In the genomic region with DNA sequence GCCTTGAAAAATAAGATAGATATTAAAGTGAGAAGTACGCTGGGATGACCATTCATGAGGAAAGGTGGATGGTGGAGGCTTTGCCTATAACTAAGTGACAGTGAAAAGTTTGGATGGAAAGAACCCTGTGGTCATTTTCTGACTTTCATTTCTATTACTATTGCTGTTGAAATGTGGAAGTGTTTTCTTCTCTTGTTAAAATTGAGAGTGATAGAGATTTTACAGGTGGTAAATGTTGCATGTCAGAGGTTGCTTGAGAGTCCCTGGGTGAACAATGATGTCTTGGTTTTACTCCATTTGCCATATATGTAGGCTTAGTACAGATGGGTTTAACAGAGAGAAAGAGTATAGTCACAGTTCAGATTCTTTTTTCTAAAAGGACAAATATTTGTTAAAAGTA, we compare ENCODE assay signal across 11 cellular contexts.
DNase-seq lines count a peak whose midpoint lies in the region; ATAC-seq and TF ChIP-seq lines count a peak whose summit lies in the region.
"Had no signal": no experiment of that assay in that cellular context is flagged by ENCODE, and none has a peak within 500 bp of the region (broad histone marks: within the 10 kb centered on the region; RNA-seq: fewer than 3 reads in every experiment).

No MANE protein-coding gene starts in this region.

- H3K27ac ChIP-seq in coronary artery: no peak overlapping the region

- no peak overlapping the region for H3K4me3 ChIP-seq in coronary artery

- ATAC-seq in GM19025 (IDR thresholded peaks at IDR 0.05; ENCODE audit: low read depth, unreplicated experiment) (peak; percentile 85), HG02623 (IDR thresholded peaks at IDR 0.05; ENCODE audit: unreplicated experiment) (peak; percentile 81), HG03442 (IDR thresholded peaks at IDR 0.05; ENCODE audit: unreplicated experiment) (peak; percentile 78)

- CTCF ChIA-PET in GM10248 (lab: Yijun Ruan, JAX): interaction anchor here (1.0 to 1.3 kb wide), 2 partner anchors 12 to 13 kb away, joined by 3 to 5 read pairs; no protein-coding TSS in a partner anchor

- POLR2A ChIA-PET in GM10248 (lab: Yijun Ruan, JAX): no interaction called here

- DNase-seq in GM10248 (ENCODE audit: extremely low spot score) (peak; percentile 57), iPS-NIHi11 (ENCODE audit: low spot score) (no peak), DMS153 (lab: John Stamatoyannopoulos, UW) (no peak), coronary artery (ENCODE audit: low spot score) (no peak), NCI-H345 treated with DMSO at 0.1 percent for 48 hours (lab: John Stamatoyannopoulos, UW; ENCODE audit: unreplicated experiment) (no peak)
- DNase-seq: activated CD4-positive, CD25-positive, alpha-beta regulatory T cell treated with anti-CD3 and anti-CD28 coated beads, Interleukin-2, amount 50 U/mL, for 72 hours; aorta; NCI-H2029 had no signal

- TF ChIP-seq CTCF in GM10248 (IDR thresholded peaks at IDR 0.05; ENCODE audit: control extremely low read depth, extremely low read depth, low read depth, missing control alignments) (no peak), coronary artery (IDR thresholded peaks at IDR 0.05) (no peak)
